In genomic region chr5:6712136-6712581, GRCh38 we compare ENCODE assay signal across 8 cellular contexts. TPM values are rescaled to one million over a fixed set of nuclear protein-coding genes. Genes with fewer than 3 reads are reported as not detected.
DNase-seq lines count a peak whose midpoint lies in the region; ATAC-seq and TF ChIP-seq lines count a peak whose summit lies in the region.

No MANE protein-coding gene starts in this region.

- DNase-seq in NCI-H345 (lab: John Stamatoyannopoulos, UW) (peak; percentile 55), lower lobe of right lung (peak; percentile 72), mucosa of gallbladder (ENCODE audit: low spot score) (no peak)
- peak; percentile 24 for DNase-seq in activated CD4-positive, alpha-beta T cell treated with anti-CD3 and anti-CD28 coated beads, Interleukin-2, amount 50 U/mL, for 1 hour
- DNase-seq in stimulated activated naive CD4-positive, alpha-beta T cell (lab: John Stamatoyannopoulos, UW): peak; percentile 18 to 66 (median 40)

- H3K9me3 ChIP-seq in duodenal mucosa (ENCODE audit: control insufficient read depth in 1 of 2, low read length in 2 of 2) (no peaks in the 10 kb centered on the region), lower lobe of right lung (no peaks in the 10 kb centered on the region)

- H3K36me3 ChIP-seq in duodenal mucosa (ENCODE audit: control insufficient read depth in 1 of 2, insufficient read depth in 2 of 2, low read length in 2 of 2): no peaks in the 10 kb centered on the region
- H3K36me3 ChIP-seq in lower lobe of right lung: no peaks in the 10 kb centered on the region

- intact Hi-C loops in lower lobe of right lung (cut with DNase I): no loop called here

- TF ChIP-seq CTCF in lower lobe of right lung (IDR thresholded peaks at IDR 0.05): no peak

- ATAC-seq in HG02798 (IDR thresholded peaks at IDR 0.05; ENCODE audit: poor library complexity, unreplicated experiment) (peak; percentile 8), lower lobe of right lung (peak; percentile 31 to 47)

- peak overlapping the region; percentile 79 to 88 for H3K9ac ChIP-seq in duodenal mucosa (ENCODE audit: low read depth in 1 of 2, low read length in 2 of 2)

- H3K27me3 ChIP-seq in duodenal mucosa (ENCODE audit: control insufficient read depth in 1 of 2, insufficient read depth in 2 of 2, low read length in 2 of 2) (no peaks in the 10 kb centered on the region), lower lobe of right lung (ENCODE audit: low read depth) (no peaks in the 10 kb centered on the region)

- H3K27ac ChIP-seq in duodenal mucosa (ENCODE audit: low read depth, low read length) (peak overlapping the region; percentile 98), lower lobe of right lung (peak overlapping the region; percentile 98)

- H3K4me1 ChIP-seq in duodenal mucosa (ENCODE audit: control insufficient read depth in 1 of 2, insufficient read depth in 2 of 2, low read length in 2 of 2) (peaks cover 27 to 31% of the 10 kb centered on the region in 2 donors), lower lobe of right lung (peaks cover 26% of the 10 kb centered on the region)

- H3K4me3 ChIP-seq in GM08714 (ENCODE audit: low read length) (peak overlapping the region; percentile 69), duodenal mucosa (ENCODE audit: low read depth in 1 of 2, low read length in 2 of 2) (peak overlapping the region; percentile 74 to 80), lower lobe of right lung (peak overlapping the region; percentile 64)

RNA-seq across cellular contexts. Expression of gene TENT4A, which starts 1.1 kb away (rescaled TPM):
- total RNA-seq in lower lobe of right lung: 24.1 TPM
- total RNA-seq in mucosa of gallbladder: 19.8 TPM
